14 cellular contexts compared by ENCODE assay signal in the genomic region with DNA sequence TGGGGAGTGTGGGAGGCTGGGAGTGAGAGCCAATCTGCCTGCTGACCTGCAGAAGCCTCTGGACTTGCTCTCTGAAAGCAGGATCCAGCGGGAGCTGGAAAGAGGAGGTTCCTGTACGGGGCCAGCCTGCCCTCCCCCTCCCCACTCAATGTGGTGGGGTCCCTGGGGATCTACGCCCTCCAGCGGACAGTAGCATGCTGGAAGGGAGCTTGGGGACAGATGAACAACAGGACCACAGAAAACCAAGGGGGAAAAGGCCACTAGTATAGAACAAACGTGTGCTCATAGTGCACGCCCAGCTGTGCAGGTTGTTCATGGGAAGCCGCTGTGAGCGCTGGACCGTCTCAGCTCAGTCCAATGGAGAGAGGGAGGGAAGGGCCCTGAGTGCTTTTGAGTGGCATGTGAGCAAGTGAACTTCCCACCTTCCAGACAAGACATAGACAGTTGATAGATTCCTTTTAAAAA. TPM values are rescaled to one million over a fixed set of nuclear protein-coding genes. Genes with fewer than 3 reads are reported as not detected.
DNase-seq lines count a peak whose midpoint lies in the region; ATAC-seq and TF ChIP-seq lines count a peak whose summit lies in the region.
"Had no signal": no experiment of that assay in that cellular context is flagged by ENCODE, and none has a peak within 500 bp of the region (broad histone marks: within the 10 kb centered on the region; RNA-seq: fewer than 3 reads in every experiment).

No MANE protein-coding gene starts in this region.

- CTCF ChIA-PET in Panc1 (lab: Charles Lee): interaction anchor here (1.2 kb wide), 1 partner anchor 167 kb away, joined by 3 read pairs; no protein-coding TSS in a partner anchor
- CTCF ChIA-PET in activated CD8-positive, alpha-beta T cell treated with anti-CD3 and anti-CD28 coated beads for 36 hours (lab: Charles Lee): no interaction called here

- in situ Hi-C loops in Panc1 (cut with HindIII; ENCODE audit: low pct_unique_long_range_greater_than_20kb, low sequenced_read_pairs): no loop called here

- no peak overlapping the region for H3K27ac ChIP-seq in Panc1 (ENCODE audit: low read length)
- H3K27ac ChIP-seq: dorsolateral prefrontal cortex, hepatocyte had no signal

- POLR2A ChIA-PET in activated naive CD8-positive, alpha-beta T cell treated with anti-CD3 and anti-CD28 coated beads, Interleukin-2, amount 10 ng/mL, durations not matched to agents 7 days and 5 days (lab: Charles Lee): no interaction called here
- POLR2A ChIA-PET in Panc1 (lab: Charles Lee): no interaction called here
- POLR2A ChIA-PET in activated CD8-positive, alpha-beta T cell treated with anti-CD3 and anti-CD28 coated beads for 36 hours (lab: Charles Lee): no interaction called here

- BruUV-seq in Panc1 (replicated peaks; lab: Mats Ljungman, UMichigan): no TSS peak

- H3K36me3 Mint-ChIP-seq in activated naive CD8-positive, alpha-beta T cell treated with anti-CD3 and anti-CD28 coated beads, Interleukin-2, amount 10 ng/mL, durations not matched to agents 7 days and 5 days: peaks cover 1% of the 10 kb centered on the region
- no peaks in the 10 kb centered on the region for H3K36me3 Mint-ChIP-seq in activated naive CD8-positive, alpha-beta T cell treated with anti-CD3 and anti-CD28 coated beads for 36 hours
- H3K36me3 Mint-ChIP-seq in type B pancreatic cell: no peaks in the 10 kb centered on the region
- H3K36me3 Mint-ChIP-seq in activated CD8-positive, alpha-beta T cell treated with anti-CD3 and anti-CD28 coated beads for 36 hours (ENCODE audit: low read depth): no peaks in the 10 kb centered on the region

- no peaks in the 10 kb centered on the region for H3K27me3 ChIP-seq in Panc1 (ENCODE audit: control insufficient read depth, insufficient read depth, low read length)

- intact Hi-C loops in Panc1 (cut with micrococcal nuclease; ENCODE audit: unreplicated experiment): no loop called here
- intact Hi-C loops in activated CD8-positive, alpha-beta T cell treated with anti-CD3 and anti-CD28 coated beads for 36 hours (cut with micrococcal nuclease): no loop called here

- peak overlapping the region; percentile 53 for H3K4me3 Mint-ChIP-seq in activated naive CD8-positive, alpha-beta T cell treated with anti-CD3 and anti-CD28 coated beads, Interleukin-2, amount 10 ng/mL, durations not matched to agents 7 days and 5 days
- no peak overlapping the region for H3K4me3 Mint-ChIP-seq in activated naive CD8-positive, alpha-beta T cell treated with anti-CD3 and anti-CD28 coated beads for 36 hours
- peak overlapping the region; percentile 64 for H3K4me3 Mint-ChIP-seq in type B pancreatic cell
- no peak overlapping the region for H3K4me3 Mint-ChIP-seq in activated CD8-positive, alpha-beta T cell treated with anti-CD3 and anti-CD28 coated beads for 36 hours

- H3K27ac Mint-ChIP-seq in activated naive CD8-positive, alpha-beta T cell treated with anti-CD3 and anti-CD28 coated beads, Interleukin-2, amount 10 ng/mL, durations not matched to agents 7 days and 5 days: no peak overlapping the region
- H3K27ac Mint-ChIP-seq in activated naive CD8-positive, alpha-beta T cell treated with anti-CD3 and anti-CD28 coated beads for 36 hours: no peak overlapping the region
- H3K27ac Mint-ChIP-seq in type B pancreatic cell: no peak overlapping the region
- no peak overlapping the region for H3K27ac Mint-ChIP-seq in activated CD8-positive, alpha-beta T cell treated with anti-CD3 and anti-CD28 coated beads for 36 hours

- H3K4me1 Mint-ChIP-seq in activated naive CD8-positive, alpha-beta T cell treated with anti-CD3 and anti-CD28 coated beads, Interleukin-2, amount 10 ng/mL, durations not matched to agents 7 days and 5 days: peaks cover 10% of the 10 kb centered on the region
- H3K4me1 Mint-ChIP-seq in activated naive CD8-positive, alpha-beta T cell treated with anti-CD3 and anti-CD28 coated beads for 36 hours: no peaks in the 10 kb centered on the region
- H3K4me1 Mint-ChIP-seq in type B pancreatic cell (ENCODE audit: unreplicated experiment): peaks cover 17% of the 10 kb centered on the region
- peaks cover 5% of the 10 kb centered on the region for H3K4me1 Mint-ChIP-seq in activated CD8-positive, alpha-beta T cell treated with anti-CD3 and anti-CD28 coated beads for 36 hours (ENCODE audit: low read depth)

- ATAC-seq in activated naive CD8-positive, alpha-beta T cell treated with anti-CD3 and anti-CD28 coated beads, Interleukin-2, amount 10 ng/mL, durations not matched to agents 7 days and 5 days (ENCODE audit: low read depth): no peak
- ATAC-seq in Panc1 (peak; percentile 29; the same call in 1 of the 2 replicates), HG02678 (IDR thresholded peaks at IDR 0.05; ENCODE audit: unreplicated experiment) (no peak)
- ATAC-seq in activated CD8-positive, alpha-beta T cell treated with anti-CD3 and anti-CD28 coated beads for 36 hours: no peak

- no peaks in the 10 kb centered on the region for H3K9me3 ChIP-seq in Panc1 (ENCODE audit: control insufficient read depth, insufficient read depth, low read depth, low read length)
- H3K9me3 ChIP-seq: Caco-2 had no signal

- no peak for DNase-seq in activated naive CD8-positive, alpha-beta T cell treated with anti-CD3 and anti-CD28 coated beads, Interleukin-2, amount 10 ng/mL, durations not matched to agents 7 days and 5 days
- no peak for DNase-seq in activated naive CD8-positive, alpha-beta T cell treated with anti-CD3 and anti-CD28 coated beads for 36 hours
- DNase-seq in Panc1 (ENCODE audit: low read depth, low spot score) (no peak), iPS-NIHi7 (ENCODE audit: extremely low spot score) (peak; percentile 78), type B pancreatic cell (ENCODE audit: extremely low spot score, unreplicated experiment) (no peak), NCI-H345 treated with DMSO at 0.1 percent for 48 hours (lab: John Stamatoyannopoulos, UW; ENCODE audit: unreplicated experiment) (no peak)
- no peak for DNase-seq in activated CD8-positive, alpha-beta T cell treated with anti-CD3 and anti-CD28 coated beads for 36 hours
- DNase-seq: activated effector memory CD4-positive, alpha-beta T cell treated with Interleukin-2 at 50 U/mL for 16 hours; Caco-2; dorsolateral prefrontal cortex had no signal

- peaks cover 47% of the 10 kb centered on the region for H3K27me3 Mint-ChIP-seq in activated naive CD8-positive, alpha-beta T cell treated with anti-CD3 and anti-CD28 coated beads, Interleukin-2, amount 10 ng/mL, durations not matched to agents 7 days and 5 days
- peaks cover 68% of the 10 kb centered on the region for H3K27me3 Mint-ChIP-seq in activated naive CD8-positive, alpha-beta T cell treated with anti-CD3 and anti-CD28 coated beads for 36 hours
- H3K27me3 Mint-ChIP-seq in type B pancreatic cell: peaks cover 72% of the 10 kb centered on the region
- peaks cover 51% of the 10 kb centered on the region for H3K27me3 Mint-ChIP-seq in activated CD8-positive, alpha-beta T cell treated with anti-CD3 and anti-CD28 coated beads for 36 hours

- no peaks in the 10 kb centered on the region for H3K36me3 ChIP-seq in Panc1 (ENCODE audit: control insufficient read depth, insufficient read depth, low read length)

- no peaks in the 10 kb centered on the region for H3K9me3 Mint-ChIP-seq in activated naive CD8-positive, alpha-beta T cell treated with anti-CD3 and anti-CD28 coated beads, Interleukin-2, amount 10 ng/mL, durations not matched to agents 7 days and 5 days
- no peaks in the 10 kb centered on the region for H3K9me3 Mint-ChIP-seq in activated naive CD8-positive, alpha-beta T cell treated with anti-CD3 and anti-CD28 coated beads for 36 hours
- H3K9me3 Mint-ChIP-seq in type B pancreatic cell: no peaks in the 10 kb centered on the region
- H3K9me3 Mint-ChIP-seq in activated CD8-positive, alpha-beta T cell treated with anti-CD3 and anti-CD28 coated beads for 36 hours: no peaks in the 10 kb centered on the region

- no peak overlapping the region for H3K4me3 ChIP-seq in Panc1 (ENCODE audit: low read depth in 2 of 2, low read length in 2 of 2)
- H3K4me3 ChIP-seq: dorsolateral prefrontal cortex, hepatocyte had no signal

- H3K4me1 ChIP-seq in Panc1 (ENCODE audit: control insufficient read depth, insufficient read depth, low read length): no peaks in the 10 kb centered on the region
- H3K4me1 ChIP-seq: Caco-2 had no signal

- TF ChIP-seq CTCF in Panc1 (IDR thresholded peaks at IDR 0.05) (no peak), type B pancreatic cell (conservative IDR thresholded peaks at IDR 0.05) (peak; percentile 40)
- no peak for TF ChIP-seq CTCF in activated CD8-positive, alpha-beta T cell treated with anti-CD3 and anti-CD28 coated beads for 36 hours (IDR thresholded peaks at IDR 0.05)

RNA-seq across cellular contexts. Expression of gene HMX1, which starts 15.8 kb away (rescaled TPM):
- not detected for total RNA-seq in activated naive CD8-positive, alpha-beta T cell treated with anti-CD3 and anti-CD28 coated beads, Interleukin-2, amount 10 ng/mL, durations not matched to agents 7 days and 5 days
- total RNA-seq in activated naive CD8-positive, alpha-beta T cell treated with anti-CD3 and anti-CD28 coated beads for 36 hours: not detected
- not detected for total RNA-seq in Panc1 (2021; ENCODE audit: unreplicated experiment)
- not detected for polyA plus RNA-seq in Panc1 (2012; ENCODE audit: insufficient read length)
- total RNA-seq in type B pancreatic cell (ENCODE audit: low replicate concordance): 3.2 and 3.4 TPM in 2 replicates
- total RNA-seq in activated CD8-positive, alpha-beta T cell treated with anti-CD3 and anti-CD28 coated beads for 36 hours: not detected
- total RNA-seq: hepatocyte, liver had no signal
- polyA plus RNA-seq: AG04450, hepatocyte, liver had no signal

Comparison
In these comparisons a context has a peak if more than half of its experiments do, and no peak if none do; other contexts are left out.
1. H3K4me3 Mint-ChIP-seq: peak in activated naive CD8-positive, alpha-beta T cell treated with anti-CD3 and anti-CD28 coated beads, Interleukin-2, amount 10 ng/mL, durations not matched to agents 7 days and 5 days (single experiment) and type B pancreatic cell (single experiment); none in activated naive CD8-positive, alpha-beta T cell treated with anti-CD3 and anti-CD28 coated beads for 36 hours (single experiment) and activated CD8-positive, alpha-beta T cell treated with anti-CD3 and anti-CD28 coated beads for 36 hours (single experiment).